9 cellular contexts compared by ENCODE assay signal in the genomic region with DNA sequence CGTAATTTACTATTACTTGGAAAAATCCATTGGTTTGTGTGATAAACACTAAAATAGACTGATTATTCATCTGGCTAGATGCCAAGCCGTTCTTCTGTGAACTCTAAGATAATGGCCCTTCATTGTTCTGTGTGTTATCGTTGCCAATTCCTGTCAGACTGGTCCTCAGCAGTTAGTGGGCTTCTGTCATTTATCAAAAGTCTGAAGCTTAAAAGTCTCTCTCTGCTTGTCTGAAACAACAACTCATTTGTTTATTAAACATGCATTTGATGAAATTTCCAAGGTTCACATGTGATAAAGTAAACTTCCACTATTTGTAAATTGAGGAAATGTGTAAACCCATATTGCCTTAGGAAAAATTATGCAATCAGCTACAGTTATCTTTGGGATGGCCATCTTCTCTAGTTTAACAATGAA. TPM values are rescaled to one million over a fixed set of nuclear protein-coding genes. Genes with fewer than 3 reads are reported as not detected.
DNase-seq lines count a peak whose midpoint lies in the region; ATAC-seq and TF ChIP-seq lines count a peak whose summit lies in the region.
"Had no signal": no experiment of that assay in that cellular context is flagged by ENCODE, and none has a peak within 500 bp of the region (broad histone marks: within the 10 kb centered on the region; RNA-seq: fewer than 3 reads in every experiment).

No MANE protein-coding gene starts in this region.

- no peak overlapping the region for H3K27ac Mint-ChIP-seq in activated CD8-positive, alpha-beta T cell treated with anti-CD3 and anti-CD28 coated beads for 36 hours

- H3K4me3 Mint-ChIP-seq in activated CD8-positive, alpha-beta T cell treated with anti-CD3 and anti-CD28 coated beads for 36 hours: no peak overlapping the region

- no peak for ATAC-seq in activated CD8-positive, alpha-beta T cell treated with anti-CD3 and anti-CD28 coated beads for 36 hours
- ATAC-seq in GM21515 (IDR thresholded peaks at IDR 0.05; ENCODE audit: unreplicated experiment) (no peak), GM21786 (IDR thresholded peaks at IDR 0.05; ENCODE audit: unreplicated experiment) (no peak)

- CTCF ChIA-PET in activated CD8-positive, alpha-beta T cell treated with anti-CD3 and anti-CD28 coated beads for 36 hours (lab: Charles Lee): interaction anchor here (1.3 kb wide), 1 partner anchor 28 kb away, joined by 3 read pairs; no protein-coding TSS in a partner anchor

- intact Hi-C loops in activated CD8-positive, alpha-beta T cell treated with anti-CD3 and anti-CD28 coated beads for 36 hours (cut with micrococcal nuclease): no loop called here

- DNase-seq in HT-29 (ENCODE audit: low spot score): peak; percentile 36
- DNase-seq in NCI-H345 (lab: John Stamatoyannopoulos, UW): peak; percentile 90
- peak; percentile 51 to 58 for DNase-seq in cardiac fibroblast (ENCODE audit: low read depth in 2 of 2)
- peak; percentile 95 for DNase-seq in pons (ENCODE audit: low spot score)
- no peak for DNase-seq in stimulated activated CD4-positive, alpha-beta T cell treated with anti-CD3 and anti-CD28 coated beads, Interleukin-2, amount 100 ng/mL, for 48 hours
- no peak for DNase-seq in activated CD8-positive, alpha-beta T cell treated with anti-CD3 and anti-CD28 coated beads for 36 hours
- DNase-seq: NK-92 treated with Interleukin-12 subunit alpha and Interleukin-12 subunit beta, amount 100 ng/mL, for 24 hours had no signal

- H3K4me1 Mint-ChIP-seq in activated CD8-positive, alpha-beta T cell treated with anti-CD3 and anti-CD28 coated beads for 36 hours (ENCODE audit: low read depth): peaks cover under 1% of the 10 kb centered on the region

- POLR2A ChIA-PET in activated CD8-positive, alpha-beta T cell treated with anti-CD3 and anti-CD28 coated beads for 36 hours (lab: Charles Lee): no interaction called here

- no peak overlapping the region for H3K4me3 ChIP-seq in cardiac fibroblast (replicated peaks in 1 of 2; ENCODE audit: low read depth in 2 of 2, low read length in 2 of 2)

- H3K36me3 Mint-ChIP-seq in activated CD8-positive, alpha-beta T cell treated with anti-CD3 and anti-CD28 coated beads for 36 hours (ENCODE audit: low read depth): no peaks in the 10 kb centered on the region

- peaks cover 5% of the 10 kb centered on the region for H3K27me3 Mint-ChIP-seq in activated CD8-positive, alpha-beta T cell treated with anti-CD3 and anti-CD28 coated beads for 36 hours

- no peak for TF ChIP-seq CTCF in cardiac fibroblast (IDR thresholded peaks at IDR 0.05; ENCODE audit: low read depth, low read length)
- no peak for TF ChIP-seq CTCF in activated CD8-positive, alpha-beta T cell treated with anti-CD3 and anti-CD28 coated beads for 36 hours (IDR thresholded peaks at IDR 0.05)

- H3K9me3 Mint-ChIP-seq in activated CD8-positive, alpha-beta T cell treated with anti-CD3 and anti-CD28 coated beads for 36 hours: no peaks in the 10 kb centered on the region

RNA-seq across cellular contexts. Expression of a gene that starts 21.1 kb away (rescaled TPM):
- 4.9 and 9.0 TPM in 2 replicates for total RNA-seq in HT-29 (2014; rRNA removed; shearing (Covaris generic))
- total RNA-seq in activated CD8-positive, alpha-beta T cell treated with anti-CD3 and anti-CD28 coated beads for 36 hours: 10 to 100 TPM; 37.8 to 41.2 TPM

Comparison
In these comparisons a context has a peak if more than half of its experiments do, and no peak if none do; other contexts are left out.
1. DNase-seq: peak in HT-29 (single experiment), NCI-H345 (single experiment), cardiac fibroblast (2 of 2) and pons (single experiment); none in stimulated activated CD4-positive, alpha-beta T cell treated with anti-CD3 and anti-CD28 coated beads, Interleukin-2, amount 100 ng/mL, for 48 hours (0 of 2) and activated CD8-positive, alpha-beta T cell treated with anti-CD3 and anti-CD28 coated beads for 36 hours (single experiment).